ENCODE assay signal across 8 cellular contexts in genomic region chr15:54082836-54083492, GRCh38.
DNase-seq lines count a peak whose midpoint lies in the region; ATAC-seq, FAIRE-seq and TF ChIP-seq lines count a peak whose summit lies in the region.

No MANE protein-coding gene starts in this region.

- POLR2A ChIA-PET in CD4-positive, alpha-beta memory T cell (lab: Charles Lee; ENCODE audit: partially characterized antibody): no interaction called here

- FAIRE-seq in GM12892 (lab: Jason Lieb, UNC): peak; percentile 83

- TF ChIP-seq CTCF in fibroblast of pulmonary artery (IDR thresholded peaks at IDR 0.05; ENCODE audit: low read length, missing control alignments): peak; percentile 75

- H3K27ac Mint-ChIP-seq in stimulated activated naive CD8-positive, alpha-beta T cell treated with anti-CD3 and anti-CD28 coated beads, Interleukin-15, amount 100 ng/mL, for 72 hours: peak overlapping the region in 1 of 2 donors; percentile 54
- H3K27ac Mint-ChIP-seq in CD4-positive, alpha-beta memory T cell: no peak overlapping the region

- H3K27me3 Mint-ChIP-seq in stimulated activated naive CD8-positive, alpha-beta T cell treated with anti-CD3 and anti-CD28 coated beads, Interleukin-15, amount 100 ng/mL, for 72 hours: peaks cover 19% of the 10 kb centered on the region
- H3K27me3 Mint-ChIP-seq in CD4-positive, alpha-beta memory T cell: peaks cover 0 to 5% of the 10 kb centered on the region in 2 donors

- H3K36me3 ChIP-seq in CD4-positive, alpha-beta memory T cell (ENCODE audit: insufficient read depth, low read length): no peaks in the 10 kb centered on the region

- no peak overlapping the region for H3K4me3 Mint-ChIP-seq in stimulated activated naive CD8-positive, alpha-beta T cell treated with anti-CD3 and anti-CD28 coated beads, Interleukin-15, amount 100 ng/mL, for 72 hours
- H3K4me3 Mint-ChIP-seq in CD4-positive, alpha-beta memory T cell: no peak overlapping the region

- CTCF ChIA-PET in CD4-positive, alpha-beta memory T cell (lab: Charles Lee; ENCODE audit: partially characterized antibody): interaction anchor here (1.3 to 1.5 kb wide), 2 partner anchors 11 to 14 kb away, joined by 3 read pairs; no protein-coding TSS in a partner anchor

- H3K4me1 ChIP-seq in CD4-positive, alpha-beta memory T cell (ENCODE audit: insufficient read depth, low read length): no peaks in the 10 kb centered on the region

- H3K9me3 Mint-ChIP-seq in stimulated activated naive CD8-positive, alpha-beta T cell treated with anti-CD3 and anti-CD28 coated beads, Interleukin-15, amount 100 ng/mL, for 72 hours: no peaks in the 10 kb centered on the region
- peaks cover 0 to 2% (median 0%) of the 10 kb centered on the region in 8 donors for H3K9me3 Mint-ChIP-seq in CD4-positive, alpha-beta memory T cell

- TF ChIP-seq POLR2A in GM12892 (IDR thresholded peaks at IDR 0.05; ENCODE audit: low read depth, low read length): no peak

- no peaks in the 10 kb centered on the region for H3K9me3 ChIP-seq in CD4-positive, alpha-beta memory T cell (ENCODE audit: control insufficient read depth in 1 of 2, low read length in 2 of 2)

- no peak overlapping the region for H3K27ac ChIP-seq in CD4-positive, alpha-beta memory T cell (ENCODE audit: low read depth, low read length)

- in situ Hi-C loops in ACHN (cut with HindIII; ENCODE audit: low pct_ligation_motif_present, low pct_unique_long_range_greater_than_20kb, low sequenced_read_pairs): no loop called here

- DNase-seq in ACHN: peak; percentile 17
- DNase-seq in GM12892 (ENCODE audit: insufficient read length): no peak
- peak; percentile 3 for DNase-seq in NOMO-1 treated with DMSO at 0.1 percent for 48 hours (lab: John Stamatoyannopoulos, UW; ENCODE audit: unreplicated experiment)
- DNase-seq in fibroblast of pulmonary artery (ENCODE audit: low read depth): peak; percentile 8
- DNase-seq in stimulated activated naive CD8-positive, alpha-beta T cell treated with anti-CD3 and anti-CD28 coated beads, Interleukin-15, amount 100 ng/mL, for 72 hours: peak; percentile 6 to 12
- DNase-seq in CD4-positive, alpha-beta memory T cell: no peak
- no peak for DNase-seq in Ammon's horn (ENCODE audit: low spot score)

- H3K36me3 Mint-ChIP-seq in CD4-positive, alpha-beta memory T cell: no peaks in the 10 kb centered on the region

- H3K4me3 ChIP-seq in fibroblast of pulmonary artery (replicated peaks; ENCODE audit: low read depth, low read length): no peak overlapping the region
- H3K4me3 ChIP-seq in CD4-positive, alpha-beta memory T cell (ENCODE audit: low read length in 2 of 2): no peak overlapping the region

- no peaks in the 10 kb centered on the region for H3K27me3 ChIP-seq in CD4-positive, alpha-beta memory T cell (ENCODE audit: insufficient read depth, low read length)

- intact Hi-C loops in CD4-positive, alpha-beta memory T cell (cut with micrococcal nuclease): no loop called here

- H3K4me1 Mint-ChIP-seq in stimulated activated naive CD8-positive, alpha-beta T cell treated with anti-CD3 and anti-CD28 coated beads, Interleukin-15, amount 100 ng/mL, for 72 hours: no peaks in the 10 kb centered on the region
- no peaks in the 10 kb centered on the region for H3K4me1 Mint-ChIP-seq in CD4-positive, alpha-beta memory T cell

- ATAC-seq in stimulated activated naive CD8-positive, alpha-beta T cell treated with anti-CD3 and anti-CD28 coated beads, Interleukin-15, amount 100 ng/mL, for 72 hours: no peak
- ATAC-seq in HG03521 (IDR thresholded peaks at IDR 0.05; ENCODE audit: unreplicated experiment): no peak

Comparison
In these comparisons a context has a peak if more than half of its experiments do, and no peak if none do; other contexts are left out.
1. DNase-seq: peak in ACHN (single experiment), NOMO-1 treated with DMSO at 0.1 percent for 48 hours (single experiment), fibroblast of pulmonary artery (single experiment) and stimulated activated naive CD8-positive, alpha-beta T cell treated with anti-CD3 and anti-CD28 coated beads, Interleukin-15, amount 100 ng/mL, for 72 hours (2 of 2); none in GM12892 (single experiment), CD4-positive, alpha-beta memory T cell (0 of 5) and Ammon's horn (single experiment).